In the genomic region with DNA sequence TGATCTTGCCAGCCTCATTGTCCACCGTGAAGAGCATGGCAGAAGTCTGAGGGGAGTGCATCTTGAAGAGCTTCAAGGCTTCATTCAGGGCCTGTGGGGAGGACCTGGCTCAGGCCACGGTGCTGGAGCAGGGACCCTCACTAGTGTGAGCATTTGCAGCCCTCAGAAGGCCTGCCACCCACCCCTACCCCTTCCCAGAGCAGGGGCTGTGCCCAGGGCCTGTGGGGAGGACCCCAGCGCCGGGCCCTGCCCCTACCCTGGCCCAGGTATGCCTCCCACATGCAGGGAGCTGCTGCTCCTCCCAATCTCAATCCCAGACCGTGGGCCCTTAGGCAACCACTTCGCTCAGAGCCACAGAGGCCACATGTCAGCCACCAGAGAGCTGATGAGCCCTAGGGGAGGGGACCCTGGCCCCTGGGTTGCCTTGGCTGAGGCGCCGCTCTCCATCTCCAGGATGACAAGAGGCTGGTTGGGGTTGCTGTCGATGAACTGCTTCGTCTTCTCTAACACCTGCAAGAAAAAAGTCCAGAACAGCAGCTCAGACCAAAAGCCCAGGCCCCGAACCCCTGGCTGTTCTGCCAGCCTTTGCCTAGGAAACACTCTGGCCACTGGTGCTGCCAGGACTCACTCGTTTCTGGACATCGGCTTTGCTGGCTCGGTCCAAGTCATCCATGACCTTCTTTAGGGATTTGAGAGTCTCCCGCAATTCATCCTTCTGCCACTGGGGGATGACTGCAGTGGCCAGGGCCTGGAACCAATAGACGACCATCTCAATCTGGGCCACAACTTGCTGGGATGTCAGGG, we compare ENCODE assay signal across 8 cellular contexts. TPM values are rescaled to one million over a fixed set of nuclear protein-coding genes. Genes with fewer than 3 reads are reported as not detected.
A peak's percentile ranks its signal among the peaks of the same experiment; 100 is the strongest.
DNase-seq lines count a peak whose midpoint lies in the region; ATAC-seq, FAIRE-seq and TF ChIP-seq lines count a peak whose summit lies in the region.

No MANE protein-coding gene starts in this region.

- CTCF ChIA-PET in AG04450 (lab: Charles Lee), result interaction anchor here (0.6 to 5.1 kb wide), 9 partner anchors 9 to 242 kb away, joined by 3 to 46 read pairs (median 4); no protein-coding TSS in a partner anchor

- H3K4me1 Mint-ChIP-seq in neural crest cell, result peaks cover 9% of the 10 kb centered on the region

- no peak for FAIRE-seq in GM12892 (lab: Jason Lieb, UNC)

- peak overlapping the region; percentile 11 for H3K27ac ChIP-seq in AG04450 (ENCODE audit: low read depth, low read length)

- TF ChIP-seq POLR2A in GM12892 (IDR thresholded peaks at IDR 0.05; ENCODE audit: low read depth, low read length), result no peak

- ATAC-seq in HG02973 (IDR thresholded peaks at IDR 0.05; ENCODE audit: unreplicated experiment) (no peak), HG02588 (IDR thresholded peaks at IDR 0.05; ENCODE audit: unreplicated experiment) (no peak)

- H3K4me3 ChIP-seq in AG04450 (ENCODE audit: low read depth, low read length), result no peak overlapping the region

- POLR2A ChIA-PET in AG04450 (lab: Yijun Ruan, JAX), result no interaction called here

- TF ChIP-seq CTCF in AG04450 (IDR thresholded peaks at IDR 0.05; ENCODE audit: low read depth, low read length) (peak; percentile 69), GM10266 (IDR thresholded peaks at IDR 0.05; ENCODE audit: control insufficient read depth, insufficient read depth, low read depth, missing control alignments) (peak; percentile 39), neural crest cell (conservative IDR thresholded peaks at IDR 0.05) (peak; percentile 66)

- H3K27me3 ChIP-seq in AG04450 (ENCODE audit: control insufficient read depth, insufficient read depth, low read length), result no peaks in the 10 kb centered on the region

- no peak overlapping the region for H3K27ac Mint-ChIP-seq in neural crest cell (ENCODE audit: unreplicated experiment)

- peaks cover 23% of the 10 kb centered on the region for H3K36me3 Mint-ChIP-seq in neural crest cell (ENCODE audit: low read depth)

- DNase-seq in AG04450 (ENCODE audit: low read depth, low spot score) (no peak), GM10266 (ENCODE audit: extremely low spot score) (no peak), SK-N-DZ (ENCODE audit: low spot score) (peak; percentile 38), dermis blood vessel endothelial cell (peak; percentile 72), neural crest cell (ENCODE audit: low read depth, low spot score) (peak; percentile 60), GM12892 (ENCODE audit: insufficient read length) (no peak)

- H3K9me3 Mint-ChIP-seq in neural crest cell, result no peaks in the 10 kb centered on the region

- H3K27me3 Mint-ChIP-seq in neural crest cell (ENCODE audit: low read depth), result peaks cover 4% of the 10 kb centered on the region

- H3K4me3 Mint-ChIP-seq in neural crest cell, result peak overlapping the region; percentile 88

- H3K9me3 ChIP-seq in AG04450 (ENCODE audit: control insufficient read depth, insufficient read depth, low read length), result no peaks in the 10 kb centered on the region; the same call in 1 of the 2 replicates

RNA-seq across cellular contexts. Expression of a gene that starts 1.8 kb away (rescaled TPM):
- 7.4 and 8.5 TPM in 2 replicates for polyA plus RNA-seq in AG04450 (2011; rRNA removed)
- 10.7 and 12.6 TPM in 2 replicates for polyA minus RNA-seq in AG04450 (2011; rRNA and poly(A)+ RNA removed)
- 43.5 and 47.1 TPM in 2 replicates for polyA plus RNA-seq in SK-N-DZ (2014; cell fraction: cytosol; rRNA removed)
- 18.0 and 20.9 TPM in 2 replicates for polyA plus RNA-seq in SK-N-DZ (2014; cell fraction: nucleus; rRNA removed)
- 36.3 and 47.6 TPM in 2 replicates for total RNA-seq in dermis blood vessel endothelial cell
- total RNA-seq in neural crest cell, result 39.5 and 41.6 TPM in 2 replicates
- 7.1 TPM for polyA plus RNA-seq in GM12892 (2012; ENCODE audit: missing spikeins)

RNA-seq across cellular contexts. Expression of a gene that starts 35.8 kb away (rescaled TPM):
- 221 and 223 TPM in 2 replicates for polyA plus RNA-seq in AG04450 (2011; rRNA removed)
- polyA minus RNA-seq in AG04450 (2011; rRNA and poly(A)+ RNA removed), result 257 and 286 TPM in 2 replicates
- polyA plus RNA-seq in SK-N-DZ (2014; cell fraction: cytosol; rRNA removed), result 78.3 and 84.0 TPM in 2 replicates
- 76.3 and 125 TPM in 2 replicates for polyA plus RNA-seq in SK-N-DZ (2014; cell fraction: nucleus; rRNA removed)
- total RNA-seq in dermis blood vessel endothelial cell, result 111 and 152 TPM in 2 replicates
- total RNA-seq in neural crest cell, result 128 and 129 TPM in 2 replicates
- 63.3 TPM for polyA plus RNA-seq in GM12892 (2012; ENCODE audit: missing spikeins)

RNA-seq across cellular contexts. Expression of a gene that starts 45.5 kb away (rescaled TPM):
- 36.5 and 41.9 TPM in 2 replicates for polyA plus RNA-seq in AG04450 (2011; rRNA removed)
- 14.3 and 18.4 TPM in 2 replicates for polyA minus RNA-seq in AG04450 (2011; rRNA and poly(A)+ RNA removed)
- polyA plus RNA-seq in SK-N-DZ (2014; cell fraction: cytosol; rRNA removed), result 39.7 and 53.4 TPM in 2 replicates
- 19.8 and 44.4 TPM in 2 replicates for polyA plus RNA-seq in SK-N-DZ (2014; cell fraction: nucleus; rRNA removed)
- total RNA-seq in dermis blood vessel endothelial cell, result 24.0 and 32.6 TPM in 2 replicates
- total RNA-seq in neural crest cell, result 39.7 and 45.2 TPM in 2 replicates
- 27.0 TPM for polyA plus RNA-seq in GM12892 (2012; ENCODE audit: missing spikeins)

Comparison
In these comparisons a context has a peak if more than half of its experiments do, and no peak if none do; other contexts are left out.
1. DNase-seq: peak in SK-N-DZ (single experiment), dermis blood vessel endothelial cell (single experiment) and neural crest cell (single experiment); none in AG04450 (single experiment), GM10266 (single experiment) and GM12892 (single experiment).
2. Peak in every context shown above with its lines, with median percentiles within 50 percentile points of each other: CTCF ChIP-seq.